ENCODE assay signal across 18 cellular contexts in the genomic region with DNA sequence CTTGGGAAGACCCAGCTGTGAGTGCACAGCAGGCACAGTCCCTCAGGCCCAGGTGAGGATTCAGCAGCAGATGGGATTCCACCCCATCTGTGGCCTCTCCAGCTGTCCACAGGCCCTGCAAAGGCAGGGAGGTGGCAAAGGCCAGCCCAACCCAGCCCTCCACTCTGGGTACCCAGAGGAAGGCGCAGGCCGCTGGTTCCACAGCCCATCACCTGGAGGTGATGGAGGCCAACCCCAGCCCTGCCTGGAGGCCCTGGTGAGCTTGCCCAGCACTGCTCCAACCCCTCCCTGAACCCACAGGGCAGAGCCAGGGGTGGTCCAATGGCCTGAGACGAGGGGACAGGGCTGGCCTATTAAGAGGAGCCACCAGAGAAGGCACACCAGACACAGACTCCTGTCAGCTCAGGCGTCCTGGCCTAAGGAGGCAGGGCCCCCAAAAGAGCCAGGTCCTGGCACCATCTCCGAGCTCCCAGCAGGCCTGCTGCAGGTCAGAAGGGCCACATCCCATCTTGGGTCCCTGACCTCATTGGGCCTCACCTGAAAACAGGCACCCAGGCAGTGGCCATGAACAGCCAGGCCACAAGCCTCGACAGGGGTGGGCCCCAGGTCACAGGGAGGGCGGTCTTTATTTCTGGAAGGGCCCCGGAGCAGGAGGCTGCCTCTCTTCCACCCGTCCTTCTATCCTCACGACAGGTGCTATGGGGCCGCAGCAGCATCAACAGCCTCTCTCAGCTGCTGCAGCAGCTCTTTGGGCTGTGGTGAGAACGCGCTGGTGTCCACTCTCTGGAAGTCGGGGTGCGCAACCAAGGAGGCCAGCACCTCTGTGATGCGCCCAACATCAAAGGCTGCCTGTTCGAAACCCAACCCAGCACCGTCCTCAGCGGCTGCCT. TPM values are rescaled to one million over a fixed set of nuclear protein-coding genes. Genes with fewer than 3 reads are reported as not detected.
DNase-seq lines count a peak whose midpoint lies in the region; ATAC-seq and TF ChIP-seq lines count a peak whose summit lies in the region.
"Had no signal": no experiment of that assay in that cellular context is flagged by ENCODE, and none has a peak within 500 bp of the region (broad histone marks: within the 10 kb centered on the region; RNA-seq: fewer than 3 reads in every experiment).

No MANE protein-coding gene starts in this region.

- no peak for TF ChIP-seq POLR2A in ovary (IDR thresholded peaks at IDR 0.05)

- H3K9me3 ChIP-seq in ovary (no peaks in the 10 kb centered on the region), smooth muscle cell (replicated peaks; ENCODE audit: low read depth) (no peaks in the 10 kb centered on the region)
- H3K9me3 ChIP-seq: A549, Peyer's patch had no signal

- no peak overlapping the region for H3K4me2 ChIP-seq in smooth muscle cell
- H3K4me2 ChIP-seq: A549 had no signal

- H3K27me3 ChIP-seq in H7 (ENCODE audit: control insufficient read depth, insufficient read depth, low read length) (no peaks in the 10 kb centered on the region), ovary (no peaks in the 10 kb centered on the region), smooth muscle cell (ENCODE audit: low read depth) (no peaks in the 10 kb centered on the region)
- H3K27me3 ChIP-seq: Peyer's patch had no signal

- no peak for TF ChIP-seq CTCF in glutamatergic neuron (IDR thresholded peaks at IDR 0.05; ENCODE audit: partially characterized antibody, unreplicated experiment)
- TF ChIP-seq CTCF in ovary (IDR thresholded peaks at IDR 0.05) = no peak
- no peak for TF ChIP-seq CTCF in smooth muscle cell (IDR thresholded peaks at IDR 0.05; ENCODE audit: borderline replicate concordance, insufficient read depth, poor library complexity, severe bottlenecking)

- intact Hi-C loops in ovary (cut with DNase I) = loop anchor here in 3 of 4 donors (5.0 to 10.0 kb wide), 2 partner anchors 213 to 215 kb away; partner anchors contain the start of gene WNT9A (in 3 of the 3)

- WGBS in ovary, 3 donors = 88 to 92% (median 91%) methylated on average over 13 to 19 of the region's 19 CpGs
- 96% methylated on average over 19 of the region's 19 CpGs for WGBS in smooth muscle cell (ENCODE audit: low lambda C conversion rate)

- peaks cover 12% of the 10 kb centered on the region for H3K27me3 Mint-ChIP-seq in glutamatergic neuron (ENCODE audit: unreplicated experiment)

- peaks cover 36% of the 10 kb centered on the region for H3K79me2 ChIP-seq in smooth muscle cell (ENCODE audit: low read depth)

- peaks cover 9% of the 10 kb centered on the region for H3K36me3 ChIP-seq in H7 (replicated peaks; ENCODE audit: control insufficient read depth, insufficient read depth, low read length)
- H3K36me3 ChIP-seq in ovary = no peaks in the 10 kb centered on the region
- no peaks in the 10 kb centered on the region for H3K36me3 ChIP-seq in smooth muscle cell (ENCODE audit: low read depth)

- H3K4me1 ChIP-seq in ovary (ENCODE audit: insufficient read depth) = peaks cover 32% of the 10 kb centered on the region
- peaks cover 19% of the 10 kb centered on the region for H3K4me1 ChIP-seq in smooth muscle cell (ENCODE audit: low read depth)

- peaks cover 6% of the 10 kb centered on the region for H3K9me3 Mint-ChIP-seq in glutamatergic neuron (ENCODE audit: unreplicated experiment)

- H4K20me1 ChIP-seq in smooth muscle cell (ENCODE audit: low read depth) = peaks cover 4% of the 10 kb centered on the region

- H3K27ac ChIP-seq in ovary (peak overlapping the region; percentile 38 to 90), smooth muscle cell (ENCODE audit: low read depth) (no peak overlapping the region)
- H3K27ac ChIP-seq: A549, Peyer's patch had no signal

- H3F3A ChIP-seq in smooth muscle cell (ENCODE audit: low read depth) = peaks cover 7% of the 10 kb centered on the region

- no peak overlapping the region for H3K27ac Mint-ChIP-seq in glutamatergic neuron (ENCODE audit: unreplicated experiment)

- peaks cover 6% of the 10 kb centered on the region for H3K36me3 Mint-ChIP-seq in glutamatergic neuron (ENCODE audit: unreplicated experiment)

- H3K4me3 ChIP-seq in H7 (ENCODE audit: insufficient read depth, low read depth, low read length) = no peak overlapping the region
- H3K4me3 ChIP-seq in ovary = no peak overlapping the region
- no peak overlapping the region for H3K4me3 ChIP-seq in smooth muscle cell
- H3K4me3 ChIP-seq: A549, Peyer's patch had no signal

- no peak overlapping the region for H3K9ac ChIP-seq in smooth muscle cell (ENCODE audit: low read depth)

- DNase-seq in activated CD8-positive, alpha-beta memory T cell treated with anti-CD3 and anti-CD28 coated beads for 24 hours = peak; percentile 57
- no peak for DNase-seq in activated CD8-positive, alpha-beta memory T cell treated with anti-CD3 and anti-CD28 coated beads, Interleukin-2, amount 50 U/mL, for 48 hours
- DNase-seq in H7 (peak; percentile 17), glutamatergic neuron (peak; percentile 36), ovary (peak in 1 of 5 donors; percentile 36), smooth muscle cell (lab: John Stamatoyannopoulos, UW; ENCODE audit: unreplicated experiment) (no peak), NCI-H748 treated with DMSO at 0.1 percent for 48 hours (lab: John Stamatoyannopoulos, UW) (no peak)
- DNase-seq: C1 segment of cervical spinal cord, KG1, NCI-H1092, NCI-H146, NCI-H2081 treated with DMSO at 0.1 percent for 48 hours, NCI-H510A, SIG-M5 had no signal

- no peak overlapping the region for H3K4me3 Mint-ChIP-seq in glutamatergic neuron (ENCODE audit: unreplicated experiment)

- no peak for ATAC-seq in GM21825 (IDR thresholded peaks at IDR 0.05; ENCODE audit: unreplicated experiment)
- ATAC-seq: A549, HCT116 had no signal

- no peak for TF ChIP-seq EP300 in ovary (IDR thresholded peaks at IDR 0.05)

- no peak overlapping the region for H2AFZ ChIP-seq in smooth muscle cell (ENCODE audit: low read depth)

- H3K4me1 Mint-ChIP-seq in glutamatergic neuron (ENCODE audit: low read depth, unreplicated experiment) = peaks cover 10% of the 10 kb centered on the region

RNA-seq across cellular contexts. Expression of gene JMJD4, which starts 3.2 kb away (rescaled TPM):
- 45.3 and 54.4 TPM in 2 replicates for total RNA-seq in H7 (2014; rRNA removed; shearing (Covaris generic))
- 26.6 TPM for total RNA-seq in glutamatergic neuron (ENCODE audit: unreplicated experiment)
- total RNA-seq in ovary = 10 to 100 TPM; 23.9 to 28.9 (median 26.4) TPM
- 10 to 100 TPM in 1 of 2 donors, 1 to 10 TPM in 1; 5.9 to 19.9 TPM for polyA plus RNA-seq in ovary
- 8.5 and 9.0 TPM in 2 replicates for total RNA-seq in smooth muscle cell
- polyA plus RNA-seq in smooth muscle cell = 19.5 and 22.4 TPM in 2 replicates

RNA-seq across cellular contexts. Expression of gene SNAP47, which starts 3.3 kb away (rescaled TPM):
- total RNA-seq in H7 (2014; rRNA removed; shearing (Covaris generic)) = 122 and 123 TPM in 2 replicates
- total RNA-seq in glutamatergic neuron (ENCODE audit: unreplicated experiment) = 34.0 TPM
- total RNA-seq in ovary = 100 to 1,000 TPM in 4 of 7 donors, 10 to 100 TPM in 3; 63.5 to 135 (median 106) TPM
- polyA plus RNA-seq in ovary = 10 to 100 TPM; 43.5 to 74.9 TPM
- 26.2 and 27.6 TPM in 2 replicates for total RNA-seq in smooth muscle cell
- polyA plus RNA-seq in smooth muscle cell = 35.6 and 42.4 TPM in 2 replicates

Comparison
In these comparisons a context has a peak if more than half of its experiments do, and no peak if none do; other contexts are left out.
1. DNase-seq: peak in activated CD8-positive, alpha-beta memory T cell treated with anti-CD3 and anti-CD28 coated beads for 24 hours (single experiment), H7 (single experiment) and glutamatergic neuron (single experiment); none in activated CD8-positive, alpha-beta memory T cell treated with anti-CD3 and anti-CD28 coated beads, Interleukin-2, amount 50 U/mL, for 48 hours (single experiment), smooth muscle cell (single experiment) and NCI-H748 treated with DMSO at 0.1 percent for 48 hours (single experiment).